17 cellular contexts compared by ENCODE assay signal in genomic region chr7:75881436-75882095, GRCh38. TPM values are rescaled to one million over a fixed set of nuclear protein-coding genes. Genes with fewer than 3 reads are reported as not detected.
DNase-seq lines count a peak whose midpoint lies in the region; ATAC-seq and TF ChIP-seq lines count a peak whose summit lies in the region.
"Had no signal": no experiment of that assay in that cellular context is flagged by ENCODE, and none has a peak within 500 bp of the region (broad histone marks: within the 10 kb centered on the region; RNA-seq: fewer than 3 reads in every experiment).

No MANE protein-coding gene starts in this region.

- no peak overlapping the region for H3K27ac ChIP-seq in heart right ventricle
- H3K27ac ChIP-seq: A549, cardiac muscle cell, left ventricle myocardium inferior had no signal

- no peaks in the 10 kb centered on the region for H3K27me3 ChIP-seq in heart right ventricle
- H3K27me3 ChIP-seq: cardiac muscle cell had no signal

- H3K36me3 Mint-ChIP-seq in activated CD4-positive, alpha-beta T cell treated with anti-CD3 and anti-CD28 coated beads for 36 hours (ENCODE audit: low read depth): peaks cover 42% of the 10 kb centered on the region
- H3K36me3 Mint-ChIP-seq in activated T-helper 17 cell treated with anti-CD3 and anti-CD28 coated beads, Interleukin-2, amount 50 U/mL, for 72 hours (ENCODE audit: low read depth): peaks cover 74% of the 10 kb centered on the region
- peaks cover 23% of the 10 kb centered on the region for H3K36me3 Mint-ChIP-seq in osteocyte (ENCODE audit: unreplicated experiment)

- no peak for ATAC-seq in activated CD4-positive, alpha-beta T cell treated with anti-CD3 and anti-CD28 coated beads for 36 hours
- no peak for ATAC-seq in activated T-helper 17 cell treated with anti-CD3 and anti-CD28 coated beads, Interleukin-2, amount 50 U/mL, for 72 hours (replicated peaks)
- ATAC-seq in heart right ventricle: no peak
- ATAC-seq: A549; stimulated activated naive CD8-positive, alpha-beta T cell treated with anti-CD3 and anti-CD28 coated beads, Interleukin-15, Interleukin-2, amounts not matched to agents 100 U/mL and 50 U/mL, for 24 hours had no signal

- intact Hi-C loops in activated CD4-positive, alpha-beta T cell treated with anti-CD3 and anti-CD28 coated beads for 36 hours (cut with DNase I, micrococcal nuclease): no loop called here
- intact Hi-C loops in heart right ventricle (cut with DNase I): loop anchor here in 1 of 10 donors (2.0 kb wide), 1 partner anchor 33 kb away; the partner anchor contains the start of gene POR

- 84 to 85% methylated on average over 23 of the region's 23 CpGs for WGBS in heart right ventricle, 2 donors

- H3K36me3 ChIP-seq in heart right ventricle: peaks cover 0 to 63% (median 39%) of the 10 kb centered on the region in 9 donors

- H3K27ac Mint-ChIP-seq in activated CD4-positive, alpha-beta T cell treated with anti-CD3 and anti-CD28 coated beads for 36 hours: peak overlapping the region; percentile 55
- H3K27ac Mint-ChIP-seq in activated T-helper 17 cell treated with anti-CD3 and anti-CD28 coated beads, Interleukin-2, amount 50 U/mL, for 72 hours: peak overlapping the region; percentile 54
- no peak overlapping the region for H3K27ac Mint-ChIP-seq in osteocyte (ENCODE audit: unreplicated experiment)

- peak; percentile 15 for TF ChIP-seq CTCF in fibroblast of the aortic adventitia (IDR thresholded peaks at IDR 0.05; ENCODE audit: insufficient read depth, low read length)
- TF ChIP-seq CTCF in osteocyte (IDR thresholded peaks at IDR 0.05): peak; percentile 21
- TF ChIP-seq CTCF in heart right ventricle (IDR thresholded peaks at IDR 0.05): no peak

- no peak for DNase-seq in activated CD4-positive, alpha-beta T cell treated with anti-CD3 and anti-CD28 coated beads for 36 hours
- DNase-seq in activated CD4-positive, alpha-beta T cell treated with anti-CD3 and anti-CD28 coated beads for 4 hours: no peak
- DNase-seq in fibroblast of the aortic adventitia (ENCODE audit: low read depth): peak; percentile 21
- no peak for DNase-seq in osteocyte (ENCODE audit: extremely low spot score, unreplicated experiment)
- DNase-seq in heart right ventricle: no peak
- DNase-seq in dedifferentiated amniotic fluid mesenchymal stem cell (ENCODE audit: extremely low spot score): no peak
- DNase-seq in DMS 273 (lab: John Stamatoyannopoulos, UW; ENCODE audit: unreplicated experiment): no peak
- DNase-seq: activated CD4-positive, alpha-beta T cell treated with anti-CD3 and anti-CD28 coated beads, Interleukin-2, amount 50 U/mL, for 48 hours; hippocampal formation; left ventricle myocardium inferior; NCI-H2171 treated with DMSO at 0.1 percent for 48 hours; NK-92 treated with Interleukin-12 subunit alpha and Interleukin-12 subunit beta, amount 100 ng/mL, for 24 hours; SHP77 treated with DMSO at 0.1 percent for 48 hours; stimulated activated naive CD8-positive, alpha-beta T cell treated with anti-CD3 and anti-CD28 coated beads, Interleukin-15, Interleukin-2, amounts not matched to agents 100 U/mL and 50 U/mL, for 24 hours had no signal

- H3K9me3 ChIP-seq in heart right ventricle: no peaks in the 10 kb centered on the region
- H3K9me3 ChIP-seq: A549, left ventricle myocardium inferior had no signal

- H3K4me3 Mint-ChIP-seq in activated CD4-positive, alpha-beta T cell treated with anti-CD3 and anti-CD28 coated beads for 36 hours: no peak overlapping the region
- no peak overlapping the region for H3K4me3 Mint-ChIP-seq in activated T-helper 17 cell treated with anti-CD3 and anti-CD28 coated beads, Interleukin-2, amount 50 U/mL, for 72 hours
- H3K4me3 Mint-ChIP-seq in osteocyte (ENCODE audit: unreplicated experiment): no peak overlapping the region

- peaks cover 34% of the 10 kb centered on the region for H3K4me1 Mint-ChIP-seq in activated CD4-positive, alpha-beta T cell treated with anti-CD3 and anti-CD28 coated beads for 36 hours
- peaks cover 22% of the 10 kb centered on the region for H3K4me1 Mint-ChIP-seq in activated T-helper 17 cell treated with anti-CD3 and anti-CD28 coated beads, Interleukin-2, amount 50 U/mL, for 72 hours
- H3K4me1 Mint-ChIP-seq in osteocyte (ENCODE audit: unreplicated experiment): peaks cover 18% of the 10 kb centered on the region

- no peaks in the 10 kb centered on the region for H3K27me3 Mint-ChIP-seq in activated CD4-positive, alpha-beta T cell treated with anti-CD3 and anti-CD28 coated beads for 36 hours
- no peaks in the 10 kb centered on the region for H3K27me3 Mint-ChIP-seq in activated T-helper 17 cell treated with anti-CD3 and anti-CD28 coated beads, Interleukin-2, amount 50 U/mL, for 72 hours
- H3K27me3 Mint-ChIP-seq in osteocyte (ENCODE audit: unreplicated experiment): no peaks in the 10 kb centered on the region

- H3K4me1 ChIP-seq in heart right ventricle: peaks cover 5 to 39% (median 19%) of the 10 kb centered on the region in 9 donors

- POLR2A ChIA-PET in activated CD4-positive, alpha-beta T cell treated with anti-CD3 and anti-CD28 coated beads for 36 hours (lab: Charles Lee): no interaction called here

- CTCF ChIA-PET in activated CD4-positive, alpha-beta T cell treated with anti-CD3 and anti-CD28 coated beads for 36 hours (lab: Charles Lee): no interaction called here

- H3K4me3 ChIP-seq in fibroblast of the aortic adventitia (ENCODE audit: low read depth, low read length): no peak overlapping the region
- no peak overlapping the region for H3K4me3 ChIP-seq in heart right ventricle
- H3K4me3 ChIP-seq: A549, cardiac muscle cell, left ventricle myocardium inferior had no signal

- no peaks in the 10 kb centered on the region for H3K9me3 Mint-ChIP-seq in activated CD4-positive, alpha-beta T cell treated with anti-CD3 and anti-CD28 coated beads for 36 hours (ENCODE audit: low read depth)
- H3K9me3 Mint-ChIP-seq in activated T-helper 17 cell treated with anti-CD3 and anti-CD28 coated beads, Interleukin-2, amount 50 U/mL, for 72 hours: no peaks in the 10 kb centered on the region
- no peaks in the 10 kb centered on the region for H3K9me3 Mint-ChIP-seq in osteocyte (ENCODE audit: unreplicated experiment)

RNA-seq across cellular contexts. Expression of gene RHBDD2, which starts 2.7 kb away (rescaled TPM):
- 10 to 100 TPM; 21.6 to 23.2 TPM for total RNA-seq in activated CD4-positive, alpha-beta T cell treated with anti-CD3 and anti-CD28 coated beads for 36 hours
- total RNA-seq in activated T-helper 17 cell treated with anti-CD3 and anti-CD28 coated beads, Interleukin-2, amount 50 U/mL, for 72 hours: 10 to 100 TPM; 16.5 to 19.3 TPM
- total RNA-seq in fibroblast of the aortic adventitia (ENCODE audit: low replicate concordance) (28.7 and 50.3 TPM in 2 replicates), osteocyte (44.8 and 50.7 TPM in 2 replicates), heart right ventricle (10 to 100 TPM; 20.8 to 39.7 (median 27.4) TPM)
- polyA plus RNA-seq in heart right ventricle: 10 to 100 TPM; 28.9 to 48.1 TPM

RNA-seq across cellular contexts. Expression of gene POR, which starts 33.4 kb away (rescaled TPM):
- total RNA-seq in activated CD4-positive, alpha-beta T cell treated with anti-CD3 and anti-CD28 coated beads for 36 hours: 10 to 100 TPM; 24.9 to 33.8 TPM
- 10 to 100 TPM; 24.4 to 53.7 TPM for total RNA-seq in activated T-helper 17 cell treated with anti-CD3 and anti-CD28 coated beads, Interleukin-2, amount 50 U/mL, for 72 hours
- total RNA-seq in fibroblast of the aortic adventitia (ENCODE audit: low replicate concordance): 35.2 and 40.7 TPM in 2 replicates
- 62.1 and 74.0 TPM in 2 replicates for total RNA-seq in osteocyte
- total RNA-seq in heart right ventricle: 100 to 1,000 TPM in 1 of 10 donors, 10 to 100 TPM in 9; 37.3 to 203 (median 59.3) TPM
- 100 to 1,000 TPM; 104 to 185 TPM for polyA plus RNA-seq in heart right ventricle

Comparison
In these comparisons a context has a peak if more than half of its experiments do, and no peak if none do; other contexts are left out.
1. CTCF ChIP-seq: peak in fibroblast of the aortic adventitia (single experiment) and osteocyte (single experiment); none in heart right ventricle (0 of 9).